ENCODE assay signal across 8 cellular contexts in genomic region chr5:65190328-65191053, GRCh38.
DNase-seq lines count a peak whose midpoint lies in the region; ATAC-seq and TF ChIP-seq lines count a peak whose summit lies in the region.

No MANE protein-coding gene starts in this region.

- intact Hi-C loops in left ventricle myocardium superior (cut with micrococcal nuclease), result no loop called here
- intact Hi-C loops in right cardiac atrium (cut with DNase I), result no loop called here
- intact Hi-C loops in left ventricle myocardium inferior (cut with micrococcal nuclease), result no loop called here

- no peaks in the 10 kb centered on the region for H3K36me3 ChIP-seq in thoracic aorta
- H3K36me3 ChIP-seq in left ventricle myocardium inferior, result peaks cover 4% of the 10 kb centered on the region

- ATAC-seq in left ventricle myocardium superior (peak; percentile 19), right cardiac atrium (no peak), HG03097 (IDR thresholded peaks at IDR 0.05; ENCODE audit: low FRiP score, unreplicated experiment) (peak; percentile 70), thoracic aorta (ENCODE audit: insufficient number of reproducible peaks, low FRiP score, low read depth) (peak; percentile 84)

- H3K4me1 ChIP-seq in right cardiac atrium (ENCODE audit: control insufficient read depth, insufficient read depth, low read length), result no peaks in the 10 kb centered on the region
- H3K4me1 ChIP-seq in thoracic aorta (ENCODE audit: control insufficient read depth in 1 of 2, low read depth in 2 of 2), result peaks cover 7 to 11% of the 10 kb centered on the region in 2 donors
- no peaks in the 10 kb centered on the region for H3K4me1 ChIP-seq in left ventricle myocardium inferior

- no peak for TF ChIP-seq CTCF in astrocyte of the spinal cord (IDR thresholded peaks at IDR 0.05; ENCODE audit: low read depth, low read length)
- no peak for TF ChIP-seq CTCF in thoracic aorta (IDR thresholded peaks at IDR 0.05)
- TF ChIP-seq CTCF in left ventricle myocardium inferior (IDR thresholded peaks at IDR 0.05; ENCODE audit: borderline replicate concordance), result no peak

- no peaks in the 10 kb centered on the region for H3K27me3 ChIP-seq in right cardiac atrium (ENCODE audit: control insufficient read depth, insufficient read depth)
- H3K27me3 ChIP-seq in thoracic aorta (replicated peaks; ENCODE audit: insufficient read depth), result no peaks in the 10 kb centered on the region
- H3K27me3 ChIP-seq in left ventricle myocardium inferior (ENCODE audit: low read depth), result no peaks in the 10 kb centered on the region

- 89% methylated on average over 3 of the region's 3 CpGs for WGBS in right cardiac atrium

- DNase-seq in left ventricle myocardium superior (no peak), right cardiac atrium (no peak), astrocyte of the spinal cord (ENCODE audit: low read depth, low spot score) (peak; percentile 96), thoracic aorta (ENCODE audit: low spot score) (no peak), OCI-M1 (lab: John Stamatoyannopoulos, UW) (no peak), left ventricle myocardium inferior (no peak), NCI-H1048 (lab: John Stamatoyannopoulos, UW) (no peak)

- H3K4me3 ChIP-seq in right cardiac atrium (ENCODE audit: low read length) (no peak overlapping the region), astrocyte of the spinal cord (ENCODE audit: low read depth, low read length) (no peak overlapping the region), thoracic aorta (no peak overlapping the region), left ventricle myocardium inferior (no peak overlapping the region)

- H3K27ac ChIP-seq in right cardiac atrium (ENCODE audit: low read length) (no peak overlapping the region), thoracic aorta (peak overlapping the region; percentile 26 to 57), left ventricle myocardium inferior (replicated peaks) (no peak overlapping the region)

- H3K9me3 ChIP-seq in right cardiac atrium (ENCODE audit: control insufficient read depth, low read length) (no peaks in the 10 kb centered on the region), thoracic aorta (no peaks in the 10 kb centered on the region), left ventricle myocardium inferior (replicated peaks) (no peaks in the 10 kb centered on the region)

- in situ Hi-C loops in astrocyte of the spinal cord (cut with HindIII; ENCODE audit: low sequenced_read_pairs), result no loop called here

Comparison
In these comparisons a context has a peak if more than half of its experiments do, and no peak if none do; other contexts are left out.
1. ATAC-seq: peak in left ventricle myocardium superior (single experiment), HG03097 (single experiment) and thoracic aorta (single experiment); none in right cardiac atrium (0 of 2).
2. H3K27ac ChIP-seq: peak in thoracic aorta (2 of 2); none in right cardiac atrium (single experiment) and left ventricle myocardium inferior (single experiment).